In the genomic region with DNA sequence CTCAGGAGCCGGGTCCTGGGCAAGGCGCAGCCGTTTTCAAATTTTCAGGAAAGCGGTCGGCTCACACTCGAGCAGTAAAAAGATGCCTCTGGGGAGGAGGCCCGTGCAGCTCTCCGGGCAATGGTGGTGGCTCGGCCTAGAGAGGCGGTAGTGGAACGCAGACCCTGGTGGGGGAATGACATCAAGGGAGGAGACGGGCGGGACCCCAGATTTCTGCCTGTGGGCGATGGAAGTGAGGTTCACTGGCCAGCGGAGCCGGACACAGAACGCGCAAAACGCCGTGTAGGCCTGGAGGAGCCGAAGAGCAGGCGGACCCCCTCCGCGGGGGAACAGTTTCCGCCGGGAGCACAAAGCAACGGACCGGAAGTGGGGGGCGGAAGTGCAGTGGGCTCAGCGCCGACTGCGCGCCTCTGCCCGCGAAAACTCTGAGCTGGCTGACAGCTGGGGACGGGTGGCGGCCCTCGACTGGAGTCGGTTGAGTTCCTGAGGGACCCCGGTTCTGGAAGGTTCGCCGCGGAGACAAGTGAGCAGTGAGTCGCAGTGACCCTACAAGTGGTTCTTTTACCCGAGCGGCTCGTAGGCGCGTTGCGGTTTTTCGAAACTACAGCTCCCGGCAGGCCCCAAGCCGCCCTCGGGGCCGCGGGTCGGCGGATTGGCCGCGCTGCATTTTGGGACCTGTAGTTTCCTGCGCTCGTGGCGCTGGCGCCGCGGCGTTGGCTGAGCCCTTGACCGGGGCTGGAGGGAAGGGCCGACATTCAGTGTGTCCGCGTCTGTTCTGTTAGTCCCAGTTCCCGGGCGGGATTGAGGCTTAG, we compare ENCODE assay signal across 1 cellular context.
TF ChIP-seq lines count a peak whose summit lies in the region.

A gene with protein sequence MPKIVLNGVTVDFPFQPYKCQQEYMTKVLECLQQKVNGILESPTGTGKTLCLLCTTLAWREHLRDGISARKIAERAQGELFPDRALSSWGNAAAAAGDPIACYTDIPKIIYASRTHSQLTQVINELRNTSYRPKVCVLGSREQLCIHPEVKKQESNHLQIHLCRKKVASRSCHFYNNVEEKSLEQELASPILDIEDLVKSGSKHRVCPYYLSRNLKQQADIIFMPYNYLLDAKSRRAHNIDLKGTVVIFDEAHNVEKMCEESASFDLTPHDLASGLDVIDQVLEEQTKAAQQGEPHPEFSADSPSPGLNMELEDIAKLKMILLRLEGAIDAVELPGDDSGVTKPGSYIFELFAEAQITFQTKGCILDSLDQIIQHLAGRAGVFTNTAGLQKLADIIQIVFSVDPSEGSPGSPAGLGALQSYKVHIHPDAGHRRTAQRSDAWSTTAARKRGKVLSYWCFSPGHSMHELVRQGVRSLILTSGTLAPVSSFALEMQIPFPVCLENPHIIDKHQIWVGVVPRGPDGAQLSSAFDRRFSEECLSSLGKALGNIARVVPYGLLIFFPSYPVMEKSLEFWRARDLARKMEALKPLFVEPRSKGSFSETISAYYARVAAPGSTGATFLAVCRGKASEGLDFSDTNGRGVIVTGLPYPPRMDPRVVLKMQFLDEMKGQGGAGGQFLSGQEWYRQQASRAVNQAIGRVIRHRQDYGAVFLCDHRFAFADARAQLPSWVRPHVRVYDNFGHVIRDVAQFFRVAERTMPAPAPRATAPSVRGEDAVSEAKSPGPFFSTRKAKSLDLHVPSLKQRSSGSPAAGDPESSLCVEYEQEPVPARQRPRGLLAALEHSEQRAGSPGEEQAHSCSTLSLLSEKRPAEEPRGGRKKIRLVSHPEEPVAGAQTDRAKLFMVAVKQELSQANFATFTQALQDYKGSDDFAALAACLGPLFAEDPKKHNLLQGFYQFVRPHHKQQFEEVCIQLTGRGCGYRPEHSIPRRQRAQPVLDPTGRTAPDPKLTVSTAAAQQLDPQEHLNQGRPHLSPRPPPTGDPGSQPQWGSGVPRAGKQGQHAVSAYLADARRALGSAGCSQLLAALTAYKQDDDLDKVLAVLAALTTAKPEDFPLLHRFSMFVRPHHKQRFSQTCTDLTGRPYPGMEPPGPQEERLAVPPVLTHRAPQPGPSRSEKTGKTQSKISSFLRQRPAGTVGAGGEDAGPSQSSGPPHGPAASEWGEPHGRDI (N-terminal part only) (plus strand): TSS at position 376 of the 812 bp plus-strand sequence. CDS start 1,091 bp downstream, outside the sequence.

TF ChIP-seq in GM12878, 131 proteins besides CTCF, POLR2A, EP300 and RAD21 (continued from another document and continues in another):
- TF ChIP-seq FOS (IDR thresholded peaks at IDR 0.05; ENCODE audit: borderline replicate concordance, extremely low read depth, insufficient read length) (no peak), STAT1 (conservative IDR thresholded peaks at IDR 0.05) (peak; percentile 91), NR2C2 (IDR thresholded peaks at IDR 0.05; ENCODE audit: borderline replicate concordance, control insufficient read depth, insufficient read length, low read depth) (no peak), CHD1 (IDR thresholded peaks at IDR 0.05; ENCODE audit: low read depth, low read length) (no peak), IRF3 (IDR thresholded peaks at IDR 0.05) (no peak), TARDBP (IDR thresholded peaks at IDR 0.05; ENCODE audit: borderline replicate concordance) (peak; percentile 87), POU2F2 (IDR thresholded peaks at IDR 0.05; ENCODE audit: borderline replicate concordance, low read depth, low read length) (peak; percentile 79; the same call in 1 of the 3 replicates), NR2F1 (conservative IDR thresholded peaks at IDR 0.05) (peak; percentile 86), RELA (IDR thresholded peaks at IDR 0.05; ENCODE audit: borderline replicate concordance, partially characterized antibody) (peak; percentile 77), ZNF384 (IDR thresholded peaks at IDR 0.05; ENCODE audit: borderline replicate concordance, low read depth, low read length) (no peak), ESRRA (IDR thresholded peaks at IDR 0.05; ENCODE audit: low read length) (no peak), NFYA (IDR thresholded peaks at IDR 0.05; ENCODE audit: borderline replicate concordance, low read depth, low read length) (no peak), EZH2 (IDR thresholded peaks at IDR 0.05; ENCODE audit: borderline replicate concordance, control insufficient read depth, low read depth, low read length) (no peak), ZNF592 (IDR thresholded peaks at IDR 0.05) (no peak), SMAD5 (IDR thresholded peaks at IDR 0.05; ENCODE audit: low read depth) (peak; percentile 44; the same call in 1 of the 2 replicates), SKIL (IDR thresholded peaks at IDR 0.05; ENCODE audit: low read depth, poor library complexity, severe bottlenecking) (no peak), NFIC (IDR thresholded peaks at IDR 0.05; ENCODE audit: low read depth, low read length) (no peak), FOXK2 (IDR thresholded peaks at IDR 0.05) (peak; percentile 72), PAX8 (IDR thresholded peaks at IDR 0.05) (no peak), NFXL1 (IDR thresholded peaks at IDR 0.05; ENCODE audit: borderline replicate concordance) (no peak), SMAD1 (IDR thresholded peaks at IDR 0.05; ENCODE audit: low read depth, partially characterized antibody) (no peak), NBN (IDR thresholded peaks at IDR 0.05) (peak; percentile 91), ZSCAN29 (IDR thresholded peaks at IDR 0.05) (peak; percentile 55; the same call in 1 of the 2 replicates), MLLT1 (IDR thresholded peaks at IDR 0.05) (peak; percentile 82), POLR2AphosphoS2 (IDR thresholded peaks at IDR 0.05; ENCODE audit: low read depth, low read length) (peak; percentile 62; the same call in 1 of the 2 replicates), RAD51 (IDR thresholded peaks at IDR 0.05) (no peak), IKZF2 (IDR thresholded peaks at IDR 0.05) (no peak), ZBTB33 (IDR thresholded peaks at IDR 0.05) (0 out of 2 replicates have a peak, but pooled peaks have one; percentile 34), IRF5 (IDR thresholded peaks at IDR 0.05; ENCODE audit: borderline replicate concordance) (no peak), SUPT20H (IDR thresholded peaks at IDR 0.05; ENCODE audit: borderline replicate concordance, control insufficient read depth, low read depth, low read length) (no peak), ZNF274 (IDR thresholded peaks at IDR 0.05; ENCODE audit: insufficient read depth, insufficient read length) (no peak), HDAC6 (IDR thresholded peaks at IDR 0.05; ENCODE audit: unreplicated experiment) (no peak), ZBED1 (IDR thresholded peaks at IDR 0.05; ENCODE audit: borderline replicate concordance) (no peak)
- TF ChIP-seq, protein P1, sequence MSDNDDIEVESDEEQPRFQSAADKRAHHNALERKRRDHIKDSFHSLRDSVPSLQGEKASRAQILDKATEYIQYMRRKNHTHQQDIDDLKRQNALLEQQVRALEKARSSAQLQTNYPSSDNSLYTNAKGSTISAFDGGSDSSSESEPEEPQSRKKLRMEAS (IDR thresholded peaks at IDR 0.05; ENCODE audit: low read depth, low read length): no peak; the same call in 1 of the 2 replicates
- TF ChIP-seq, protein P2, sequence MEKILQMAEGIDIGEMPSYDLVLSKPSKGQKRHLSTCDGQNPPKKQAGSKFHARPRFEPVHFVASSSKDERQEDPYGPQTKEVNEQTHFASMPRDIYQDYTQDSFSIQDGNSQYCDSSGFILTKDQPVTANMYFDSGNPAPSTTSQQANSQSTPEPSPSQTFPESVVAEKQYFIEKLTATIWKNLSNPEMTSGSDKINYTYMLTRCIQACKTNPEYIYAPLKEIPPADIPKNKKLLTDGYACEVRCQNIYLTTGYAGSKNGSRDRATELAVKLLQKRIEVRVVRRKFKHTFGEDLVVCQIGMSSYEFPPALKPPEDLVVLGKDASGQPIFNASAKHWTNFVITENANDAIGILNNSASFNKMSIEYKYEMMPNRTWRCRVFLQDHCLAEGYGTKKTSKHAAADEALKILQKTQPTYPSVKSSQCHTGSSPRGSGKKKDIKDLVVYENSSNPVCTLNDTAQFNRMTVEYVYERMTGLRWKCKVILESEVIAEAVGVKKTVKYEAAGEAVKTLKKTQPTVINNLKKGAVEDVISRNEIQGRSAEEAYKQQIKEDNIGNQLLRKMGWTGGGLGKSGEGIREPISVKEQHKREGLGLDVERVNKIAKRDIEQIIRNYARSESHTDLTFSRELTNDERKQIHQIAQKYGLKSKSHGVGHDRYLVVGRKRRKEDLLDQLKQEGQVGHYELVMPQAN (conservative IDR thresholded peaks at IDR 0.05): peak; percentile 97
